9 cellular contexts compared by ENCODE assay signal in the genomic region with DNA sequence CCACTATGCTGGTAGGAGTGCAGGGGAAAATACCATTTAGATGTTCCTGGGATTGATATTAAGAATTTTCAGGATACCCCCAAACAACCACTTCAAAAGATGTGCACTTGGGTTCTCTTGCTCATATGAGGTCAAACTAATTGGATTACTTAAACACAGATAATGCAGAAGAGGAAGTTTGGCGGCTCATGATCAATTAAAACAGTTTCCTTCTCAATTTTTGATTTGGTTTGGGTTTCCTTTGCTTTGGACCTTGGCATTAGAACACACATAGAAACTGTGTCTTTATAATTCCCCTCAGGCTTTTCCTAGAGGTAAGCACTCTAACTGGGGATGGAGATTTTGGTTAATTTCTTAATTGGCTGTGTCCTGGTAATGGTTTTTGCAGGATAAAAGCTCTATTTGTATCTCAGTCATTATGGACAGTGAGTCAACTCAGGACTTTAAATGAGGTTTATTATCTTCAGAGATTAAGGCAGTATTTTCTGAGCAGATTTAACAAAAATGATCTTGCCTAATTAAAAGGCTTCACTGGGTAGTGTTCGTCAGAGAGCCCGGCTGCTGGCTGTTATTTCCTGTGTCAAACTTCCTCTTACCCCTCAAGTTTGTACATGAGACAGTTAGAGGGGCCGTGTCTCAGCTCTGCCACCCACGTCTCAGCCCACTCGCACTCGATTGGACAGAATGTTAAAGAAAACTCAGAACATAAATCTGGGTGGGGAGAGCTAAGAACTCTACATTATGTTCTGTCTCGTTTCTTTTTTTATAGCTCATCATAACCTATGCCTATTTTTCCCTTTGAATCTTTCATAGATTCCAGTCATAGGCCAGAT.
DNase-seq lines count a peak whose midpoint lies in the region; TF ChIP-seq lines count a peak whose summit lies in the region.
"Had no signal": no experiment of that assay in that cellular context is flagged by ENCODE, and none has a peak within 500 bp of the region (broad histone marks: within the 10 kb centered on the region; RNA-seq: fewer than 3 reads in every experiment).

No MANE protein-coding gene starts in this region.

- H3K4me3 Mint-ChIP-seq in activated naive CD4-positive, alpha-beta T cell treated with anti-CD3 and anti-CD28 coated beads, Interleukin-2, amount 10 ng/mL, durations not matched to agents 7 days and 5 days: no peak overlapping the region
- peak overlapping the region; percentile 72 for H3K4me3 Mint-ChIP-seq in activated naive CD8-positive, alpha-beta T cell

- H3K9ac ChIP-seq in Loucy (ENCODE audit: low read depth, low read length, poor library complexity, severe bottlenecking): no peak overlapping the region

- peaks cover 5% of the 10 kb centered on the region for H3K27me3 Mint-ChIP-seq in activated naive CD4-positive, alpha-beta T cell treated with anti-CD3 and anti-CD28 coated beads, Interleukin-2, amount 10 ng/mL, durations not matched to agents 7 days and 5 days
- H3K27me3 Mint-ChIP-seq in activated naive CD8-positive, alpha-beta T cell: no peaks in the 10 kb centered on the region

- H3K9me3 Mint-ChIP-seq in activated naive CD4-positive, alpha-beta T cell treated with anti-CD3 and anti-CD28 coated beads, Interleukin-2, amount 10 ng/mL, durations not matched to agents 7 days and 5 days: no peaks in the 10 kb centered on the region
- no peaks in the 10 kb centered on the region for H3K9me3 Mint-ChIP-seq in activated naive CD8-positive, alpha-beta T cell (ENCODE audit: low read depth)

- peak overlapping the region; percentile 41 for H3K4me3 ChIP-seq in Loucy (ENCODE audit: low read length, poor library complexity, severe bottlenecking)
- H3K4me3 ChIP-seq: upper lobe of left lung had no signal

- H3K9me3 ChIP-seq in Loucy (ENCODE audit: insufficient read depth, low read depth, low read length): no peaks in the 10 kb centered on the region
- H3K9me3 ChIP-seq: upper lobe of left lung had no signal

- H3K27ac Mint-ChIP-seq in activated naive CD4-positive, alpha-beta T cell treated with anti-CD3 and anti-CD28 coated beads, Interleukin-2, amount 10 ng/mL, durations not matched to agents 7 days and 5 days: no peak overlapping the region
- peak overlapping the region; percentile 90 for H3K27ac Mint-ChIP-seq in activated naive CD8-positive, alpha-beta T cell

- H3K36me3 Mint-ChIP-seq in activated naive CD4-positive, alpha-beta T cell treated with anti-CD3 and anti-CD28 coated beads, Interleukin-2, amount 10 ng/mL, durations not matched to agents 7 days and 5 days: no peaks in the 10 kb centered on the region
- H3K36me3 Mint-ChIP-seq in activated naive CD8-positive, alpha-beta T cell: peaks cover 6% of the 10 kb centered on the region

- H3K27me3 ChIP-seq in Loucy (ENCODE audit: insufficient read depth, low read length, poor library complexity, severe bottlenecking): no peaks in the 10 kb centered on the region
- H3K27me3 ChIP-seq: upper lobe of left lung had no signal

- H3K4me1 ChIP-seq in Loucy (ENCODE audit: insufficient read depth, low read length, poor library complexity, severe bottlenecking): peaks cover 13% of the 10 kb centered on the region
- H3K4me1 ChIP-seq: upper lobe of left lung had no signal

- peak overlapping the region; percentile 57 for H2AFZ ChIP-seq in Loucy (ENCODE audit: low read length)

- CTCF ChIA-PET in activated naive CD4-positive, alpha-beta T cell treated with anti-CD3 and anti-CD28 coated beads, Interleukin-2, amount 10 ng/mL, durations not matched to agents 7 days and 5 days (lab: Charles Lee): interaction anchor here (0.7 to 1.9 kb wide), 4 partner anchors 18 to 659 kb away, joined by 3 to 5 read pairs (median 4); no protein-coding TSS in a partner anchor

- peak; percentile 41 for DNase-seq in activated naive CD4-positive, alpha-beta T cell treated with Interleukin-2 at 50 U/mL for 16 hours
- no peak for DNase-seq in activated naive CD4-positive, alpha-beta T cell treated with anti-CD3 and anti-CD28 coated beads, Interleukin-2, amount 10 ng/mL, durations not matched to agents 7 days and 5 days
- peak; percentile 22 for DNase-seq in stimulated activated CD4-positive, alpha-beta T cell treated with anti-CD3 and anti-CD28 coated beads, Interleukin-2, amount 100 ng/mL, for 4 hours (ENCODE audit: low read depth)
- DNase-seq in glomerular visceral epithelial cell (ENCODE audit: extremely low spot score) (no peak), T1000 (lab: John Stamatoyannopoulos, UW) (no peak), GM19238 (ENCODE audit: insufficient read length, low spot score) (no peak)

- no peaks in the 10 kb centered on the region for H3K36me3 ChIP-seq in Loucy (ENCODE audit: insufficient read depth, low read length)
- H3K36me3 ChIP-seq: upper lobe of left lung had no signal

- no peaks in the 10 kb centered on the region for H4K20me1 ChIP-seq in Loucy (ENCODE audit: insufficient read depth, low read length, poor library complexity, severe bottlenecking)

- H3K4me1 Mint-ChIP-seq in activated naive CD4-positive, alpha-beta T cell treated with anti-CD3 and anti-CD28 coated beads, Interleukin-2, amount 10 ng/mL, durations not matched to agents 7 days and 5 days: peaks cover 8% of the 10 kb centered on the region
- H3K4me1 Mint-ChIP-seq in activated naive CD8-positive, alpha-beta T cell (ENCODE audit: low read depth): peaks cover 24% of the 10 kb centered on the region

- no peaks in the 10 kb centered on the region for H3F3A ChIP-seq in Loucy (ENCODE audit: low read depth)

- TF ChIP-seq CTCF in Loucy (conservative IDR thresholded peaks at IDR 0.05; ENCODE audit: low read length): no peak

- H3K4me2 ChIP-seq in Loucy (ENCODE audit: low read depth, low read length, poor library complexity, severe bottlenecking): peak overlapping the region; percentile 55

- H3K79me2 ChIP-seq in Loucy (ENCODE audit: insufficient read depth, low read length): no peaks in the 10 kb centered on the region

- no peaks in the 10 kb centered on the region for H3K9me2 ChIP-seq in Loucy (replicated peaks; ENCODE audit: low read depth, low read length)

Comparison
In these comparisons a context has a peak if more than half of its experiments do, and no peak if none do; other contexts are left out.
1. DNase-seq: peak in activated naive CD4-positive, alpha-beta T cell treated with Interleukin-2 at 50 U/mL for 16 hours (single experiment) and stimulated activated CD4-positive, alpha-beta T cell treated with anti-CD3 and anti-CD28 coated beads, Interleukin-2, amount 100 ng/mL, for 4 hours (single experiment); none in activated naive CD4-positive, alpha-beta T cell treated with anti-CD3 and anti-CD28 coated beads, Interleukin-2, amount 10 ng/mL, durations not matched to agents 7 days and 5 days (single experiment), glomerular visceral epithelial cell (single experiment), T1000 (single experiment) and GM19238 (single experiment).